8 cellular contexts compared by ENCODE assay signal in the genomic region with DNA sequence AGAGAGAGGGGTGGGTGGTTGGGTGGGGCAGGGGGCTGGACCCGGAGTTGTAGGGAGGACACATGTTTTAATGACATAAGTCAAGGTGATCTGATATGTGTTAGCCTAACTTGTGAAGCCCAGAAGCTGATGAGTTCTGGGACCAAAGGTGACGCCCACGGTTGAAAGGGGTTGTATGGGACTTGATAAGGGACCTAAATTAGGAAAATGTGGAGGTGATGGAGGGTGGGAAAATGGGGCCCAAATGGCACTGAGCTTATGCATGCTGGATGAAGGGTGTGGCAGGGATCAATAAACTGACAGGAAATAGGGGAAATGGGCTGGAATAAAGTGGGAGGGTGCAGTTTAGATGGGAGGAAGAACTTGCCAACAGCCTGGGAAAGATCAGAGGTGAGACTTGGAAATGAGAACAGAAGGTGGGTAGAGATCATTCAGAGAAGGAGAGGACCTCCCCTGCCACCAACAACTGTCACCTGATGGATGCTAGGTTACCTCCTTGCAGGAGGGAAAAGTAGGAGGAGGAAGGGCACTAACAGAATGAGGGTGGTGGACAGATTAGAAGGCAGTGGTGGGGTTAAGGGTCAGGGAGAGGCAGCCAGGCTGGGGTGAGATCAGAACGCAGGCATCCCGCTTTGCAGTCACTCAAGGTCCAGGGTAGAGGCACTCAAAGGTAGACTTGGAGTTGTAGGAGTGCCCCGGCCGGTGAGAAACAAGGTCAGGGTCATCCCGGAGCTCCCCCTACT. TPM values are rescaled to one million over a fixed set of nuclear protein-coding genes. Genes with fewer than 3 reads are reported as not detected.
DNase-seq lines count a peak whose midpoint lies in the region; ATAC-seq and TF ChIP-seq lines count a peak whose summit lies in the region.

No MANE protein-coding gene starts in this region.

- H3K4me3 ChIP-seq in H7 (ENCODE audit: insufficient read depth, low read depth, low read length): no peak overlapping the region

- H3K27ac Mint-ChIP-seq in CD14-positive monocyte: peak overlapping the region in 2 of 7 donors; percentile 26 to 61

- H3K4me1 Mint-ChIP-seq in CD14-positive monocyte: peaks cover 26% of the 10 kb centered on the region

- peak; percentile 15 for ATAC-seq in GM18502 (IDR thresholded peaks at IDR 0.05; ENCODE audit: poor library complexity, unreplicated experiment)

- peak overlapping the region in 1 of 2 donors; percentile 70 for H3K4me3 Mint-ChIP-seq in CD14-positive monocyte

- H3K27me3 Mint-ChIP-seq in CD14-positive monocyte (ENCODE audit: low read depth in 3 of 3): peaks cover 91 to 95% (median 94%) of the 10 kb centered on the region in 3 donors

- peaks cover 96% of the 10 kb centered on the region for H3K27me3 ChIP-seq in H7 (ENCODE audit: control insufficient read depth, insufficient read depth, low read length)

- intact Hi-C loops in CD14-positive monocyte (cut with micrococcal nuclease): loop anchor here in 1 of 2 donors (2.0 kb wide), 1 partner anchor 19 kb away; no protein-coding TSS in a partner anchor

- in situ Hi-C loops in G401 (cut with HindIII; ENCODE audit: low sequenced_read_pairs): no loop called here

- no peak for TF ChIP-seq CTCF in CD14-positive monocyte (IDR thresholded peaks at IDR 0.05)

- DNase-seq in H7 (peak; percentile 63), NCI-H226 (peak; percentile 73), islet precursor cell (peak; percentile 89), CD14-positive monocyte (ENCODE audit: low spot score) (no peak), G401 (ENCODE audit: low spot score) (no peak), D341Med (ENCODE audit: low spot score) (no peak), NCI-H2171 treated with DMSO at 0.1 percent for 48 hours (lab: John Stamatoyannopoulos, UW) (no peak)

- peaks cover 0 to 13% (median 2%) of the 10 kb centered on the region in 7 donors for H3K9me3 Mint-ChIP-seq in CD14-positive monocyte

- H3K36me3 Mint-ChIP-seq in CD14-positive monocyte: peaks cover 4 to 9% of the 10 kb centered on the region in 2 donors

- H3K36me3 ChIP-seq in H7 (replicated peaks; ENCODE audit: control insufficient read depth, insufficient read depth, low read length): no peaks in the 10 kb centered on the region

RNA-seq across cellular contexts. Expression of gene WNT10A, which starts 15.3 kb away (rescaled TPM):
- 0.33 TPM in 1 of 2 replicates, not detected in the other for total RNA-seq in H7 (2014; rRNA removed; shearing (Covaris generic))
- polyA plus RNA-seq in CD14-positive monocyte: not detected
- 0.12 and 1.4 TPM in 2 replicates for total RNA-seq in G401 (2014; rRNA removed; shearing (Covaris generic))

RNA-seq across cellular contexts. Expression of gene WNT6, which starts 36.3 kb away (rescaled TPM):
- not detected in 2 replicates for total RNA-seq in H7 (2014; rRNA removed; shearing (Covaris generic))
- under 1 TPM; 0.27 to 0.37 TPM for polyA plus RNA-seq in CD14-positive monocyte
- 0.14 TPM in 1 of 2 replicates, not detected in the other for total RNA-seq in G401 (2014; rRNA removed; shearing (Covaris generic))

Comparison
In these comparisons a context has a peak if more than half of its experiments do, and no peak if none do; other contexts are left out.
1. DNase-seq: peak in H7 (single experiment), NCI-H226 (single experiment) and islet precursor cell (single experiment); none in CD14-positive monocyte (single experiment), G401 (single experiment), D341Med (single experiment) and NCI-H2171 treated with DMSO at 0.1 percent for 48 hours (single experiment).